8 cellular contexts compared by ENCODE assay signal in genomic region chr21:41008351-41008750, GRCh38.
"Had no signal": no experiment of that assay in that cellular context is flagged by ENCODE, and none has a peak within 500 bp of the region (broad histone marks: within the 10 kb centered on the region; RNA-seq: fewer than 3 reads in every experiment).

No MANE protein-coding gene starts in this region.

- DNase-seq: GDM1, GF-D8 had no signal

- H3K4me3 ChIP-seq: GM12878 had no signal

- ATAC-seq: GM12878 had no signal

- FAIRE-seq: G401.6, GM12878, GM12891, GM12892, GM18507, GM19239 had no signal
